Comparison of ENCODE assay signal across 15 cellular contexts in genomic region chr1:93999806-94000205, GRCh38.
A peak's percentile ranks its signal among the peaks of the same experiment; 100 is the strongest.
DNase-seq lines count a peak whose midpoint lies in the region; ATAC-seq and TF ChIP-seq lines count a peak whose summit lies in the region.
"Had no signal": no experiment of that assay in that cellular context is flagged by ENCODE, and none has a peak within 500 bp of the region (broad histone marks: within the 10 kb centered on the region; RNA-seq: fewer than 3 reads in every experiment).

No MANE protein-coding gene starts in this region.

- no peak overlapping the region for H3K4me3 Mint-ChIP-seq in type B pancreatic cell
- H3K4me3 Mint-ChIP-seq in natural killer cell, result no peak overlapping the region
- H3K4me3 Mint-ChIP-seq: CD14-positive monocyte; CD8-positive, alpha-beta T cell; H9; IgD-negative memory B cell had no signal

- H3K36me3 Mint-ChIP-seq in type B pancreatic cell, result no peaks in the 10 kb centered on the region
- H3K36me3 Mint-ChIP-seq in natural killer cell, result no peaks in the 10 kb centered on the region
- H3K36me3 Mint-ChIP-seq: CD14-positive monocyte; CD8-positive, alpha-beta T cell; IgD-negative memory B cell had no signal

- H3K4me1 ChIP-seq in spleen, result no peaks in the 10 kb centered on the region
- H3K4me1 ChIP-seq: BLaER1 had no signal

- H3K27me3 Mint-ChIP-seq in type B pancreatic cell (no peaks in the 10 kb centered on the region), natural killer cell (ENCODE audit: low read depth in 2 of 2) (peaks cover 3% of the 10 kb centered on the region in 2 donors)

- ATAC-seq in natural killer cell, result no peak
- ATAC-seq: CD8-positive, alpha-beta T cell had no signal

- H3K27ac Mint-ChIP-seq in type B pancreatic cell (no peak overlapping the region), natural killer cell (no peak overlapping the region)
- H3K27ac Mint-ChIP-seq: CD14-positive monocyte; CD8-positive, alpha-beta T cell; H9; IgD-negative memory B cell had no signal

- H3K9me3 Mint-ChIP-seq in type B pancreatic cell, result no peaks in the 10 kb centered on the region
- H3K9me3 Mint-ChIP-seq in natural killer cell, result no peaks in the 10 kb centered on the region
- H3K9me3 Mint-ChIP-seq: CD14-positive monocyte; CD8-positive, alpha-beta T cell; H9; IgD-negative memory B cell had no signal

- peak; percentile 18 to 37 for DNase-seq in AML-193 (lab: John Stamatoyannopoulos, UW)
- DNase-seq in OCI-M1 (lab: John Stamatoyannopoulos, UW), result peak; percentile 19
- DNase-seq in WERI-Rb-1, result no peak
- peak; percentile 11 for DNase-seq in type B pancreatic cell (ENCODE audit: extremely low spot score, unreplicated experiment)
- DNase-seq in spleen, result no peak
- DNase-seq in natural killer cell, result no peak
- DNase-seq: ACHN; Calu3; CD8-positive, alpha-beta T cell; DMS79 treated with DMSO at 0.1 percent for 48 hours; GF-D8; H9 had no signal

- H3K36me3 ChIP-seq in WERI-Rb-1 (no peaks in the 10 kb centered on the region; the same call in 1 of the 2 replicates), spleen (no peaks in the 10 kb centered on the region)
- H3K36me3 ChIP-seq: BLaER1 had no signal

- H3K4me3 ChIP-seq in WERI-Rb-1 (ENCODE audit: low read depth, low read length), result no peak overlapping the region
- no peak overlapping the region for H3K4me3 ChIP-seq in spleen
- H3K4me3 ChIP-seq: BLaER1 had no signal

- TF ChIP-seq CTCF in WERI-Rb-1 (IDR thresholded peaks at IDR 0.05; ENCODE audit: low read depth, low read length) (no peak), type B pancreatic cell (conservative IDR thresholded peaks at IDR 0.05) (no peak), spleen (IDR thresholded peaks at IDR 0.05 in 8 of 11, conservative IDR thresholded peaks at IDR 0.05 in 3 of 11) (no peak), natural killer cell (IDR thresholded peaks at IDR 0.05) (no peak)

- no peaks in the 10 kb centered on the region for H3K9me3 ChIP-seq in WERI-Rb-1 (ENCODE audit: severe bottlenecking)
- no peaks in the 10 kb centered on the region for H3K9me3 ChIP-seq in spleen
- H3K9me3 ChIP-seq: BLaER1 had no signal

- intact Hi-C loops in spleen (cut with DNase I; ENCODE audit: low total_unique reads), result no loop called here
- intact Hi-C loops in natural killer cell (cut with micrococcal nuclease), result no loop called here

- H3K27ac ChIP-seq in WERI-Rb-1 (peak overlapping the region; percentile 36), spleen (no peak overlapping the region)
- H3K27ac ChIP-seq: BLaER1 had no signal

- H3K27me3 ChIP-seq in WERI-Rb-1 (ENCODE audit: insufficient read depth, low read depth, severe bottlenecking) (no peaks in the 10 kb centered on the region), spleen (replicated peaks in 1 of 7) (peaks cover 0 to 9% (median 0%) of the 10 kb centered on the region in 7 donors)
- H3K27me3 ChIP-seq: BLaER1 had no signal

- no peaks in the 10 kb centered on the region for H3K4me1 Mint-ChIP-seq in type B pancreatic cell (ENCODE audit: unreplicated experiment)
- peaks cover 11 to 13% of the 10 kb centered on the region in 2 donors for H3K4me1 Mint-ChIP-seq in natural killer cell
- H3K4me1 Mint-ChIP-seq: H9, IgD-negative memory B cell had no signal

- 14 to 59% (median 47%) methylated on average over 1 of the region's 1 CpG for WGBS in spleen, 5 donors

- TF ChIP-seq POLR2A in spleen (IDR thresholded peaks at IDR 0.05), result no peak

Comparison
In these comparisons a context has a peak if more than half of its experiments do, and no peak if none do; other contexts are left out.
1. DNase-seq: peak in AML-193 (2 of 2), OCI-M1 (single experiment) and type B pancreatic cell (single experiment); none in WERI-Rb-1 (single experiment), spleen (single experiment) and natural killer cell (single experiment).